Comparison of ENCODE assay signal across 8 cellular contexts in genomic region chr17:7887482-7888183, GRCh38. TPM values are rescaled to one million over a fixed set of nuclear protein-coding genes. Genes with fewer than 3 reads are reported as not detected.
DNase-seq lines count a peak whose midpoint lies in the region; ATAC-seq and TF ChIP-seq lines count a peak whose summit lies in the region.

No MANE protein-coding gene starts in this region.

- peak overlapping the region; percentile 72 for H3K4me3 ChIP-seq in H7 (ENCODE audit: insufficient read depth, low read depth, low read length)
- H3K4me3 ChIP-seq in right atrium auricular region = peak overlapping the region; percentile 17 to 87
- peak overlapping the region; percentile 81 for H3K4me3 ChIP-seq in psoas muscle
- peak overlapping the region; percentile 85 for H3K4me3 ChIP-seq in urinary bladder (ENCODE audit: low read depth, low read length)

- ATAC-seq in T-helper 17 cell (peak; percentile 76), psoas muscle (peak; percentile 77 to 83 (median 80))

- WGBS in psoas muscle, 3 donors = 0% methylated on average over 32 to 35 of the region's 35 CpGs
- WGBS in urinary bladder = under 1% methylated on average over 35 of the region's 35 CpGs

- DNase-seq in COR-L47 (lab: John Stamatoyannopoulos, UW) = peak; percentile 76
- peak; percentile 96 for DNase-seq in H7
- DNase-seq in NCI-H1436 treated with DMSO at 0.1 percent for 48 hours (lab: John Stamatoyannopoulos, UW) = peak; percentile 94
- peak; percentile 65 to 82 (median 76) for DNase-seq in T-helper 17 cell
- peak in 55 of 56 donors; percentile 30 to 91 (median 81) for DNase-seq in amygdala (lab: John Stamatoyannopoulos, UW)
- DNase-seq in right atrium auricular region (ENCODE audit: low spot score) = peak; percentile 91
- peak; percentile 90 to 92 for DNase-seq in psoas muscle

- H3K4me1 Mint-ChIP-seq in T-helper 17 cell = peaks cover 17% of the 10 kb centered on the region

- H3K9me3 ChIP-seq in T-helper 17 cell (ENCODE audit: control insufficient read depth, low read length, poor library complexity, severe bottlenecking) (no peaks in the 10 kb centered on the region), right atrium auricular region (no peaks in the 10 kb centered on the region), psoas muscle (no peaks in the 10 kb centered on the region)

- TF ChIP-seq CTCF in right atrium auricular region (IDR thresholded peaks at IDR 0.05) (no peak), psoas muscle (IDR thresholded peaks at IDR 0.05) (no peak)

- H3K36me3 ChIP-seq in H7 (replicated peaks; ENCODE audit: control insufficient read depth, insufficient read depth, low read length) (no peaks in the 10 kb centered on the region), right atrium auricular region (peaks cover 4% of the 10 kb centered on the region), psoas muscle (ENCODE audit: insufficient read depth in 1 of 2, low read depth in 1 of 2) (peaks cover 0 to 6% of the 10 kb centered on the region in 2 donors), urinary bladder (ENCODE audit: insufficient read depth) (peaks cover 3% of the 10 kb centered on the region)

- H3K27ac ChIP-seq in right atrium auricular region (peak overlapping the region; percentile 88 to 90), psoas muscle (peak overlapping the region; percentile 70), urinary bladder (ENCODE audit: low read depth) (peak overlapping the region; percentile 83)

- no peaks in the 10 kb centered on the region for H3K27me3 Mint-ChIP-seq in T-helper 17 cell

- peaks cover 17% of the 10 kb centered on the region for H3K27me3 ChIP-seq in H7 (ENCODE audit: control insufficient read depth, insufficient read depth, low read length)
- H3K27me3 ChIP-seq in right atrium auricular region = no peaks in the 10 kb centered on the region
- H3K27me3 ChIP-seq in psoas muscle (ENCODE audit: insufficient read depth in 3 of 3, low read length in 2 of 3) = peaks cover 0 to 30% (median 0%) of the 10 kb centered on the region in 3 donors

- H3K36me3 Mint-ChIP-seq in T-helper 17 cell (ENCODE audit: low read depth) = peaks cover 8% of the 10 kb centered on the region

- intact Hi-C loops in psoas muscle (cut with DNase I) = no loop called here

- H3K4me3 Mint-ChIP-seq in T-helper 17 cell = no peak overlapping the region

- peaks cover 0 to 47% of the 10 kb centered on the region in 2 donors for H3K4me1 ChIP-seq in right atrium auricular region
- H3K4me1 ChIP-seq in psoas muscle = peaks cover 46% of the 10 kb centered on the region
- H3K4me1 ChIP-seq in urinary bladder (ENCODE audit: insufficient read depth) = no peaks in the 10 kb centered on the region

- H3K27ac Mint-ChIP-seq in T-helper 17 cell = no peak overlapping the region

RNA-seq across cellular contexts. Expression of gene CHD3, which starts 1.0 kb away (rescaled TPM):
- total RNA-seq in H7 (2014; rRNA removed; shearing (Covaris generic)) = 30.1 TPM in 2 replicates
- 100 to 1,000 TPM; 219 TPM for total RNA-seq in T-helper 17 cell
- total RNA-seq in right atrium auricular region = 10 to 100 TPM; 17.6 to 44.7 TPM
- total RNA-seq in psoas muscle = 10 to 100 TPM in 1 of 4 donors, 1 to 10 TPM in 3; 5.8 to 13.1 (median 7.5) TPM
- 1 to 10 TPM; 3.3 to 6.9 (median 6.8) TPM for polyA plus RNA-seq in psoas muscle
- total RNA-seq in urinary bladder = 84.8 TPM
- polyA plus RNA-seq in urinary bladder = 109 TPM

RNA-seq across cellular contexts. Expression of gene RNF227, which starts 28.5 kb away (rescaled TPM):
- 0.17 and 2.0 TPM in 2 replicates for total RNA-seq in H7 (2014; rRNA removed; shearing (Covaris generic))
- total RNA-seq in T-helper 17 cell (1 to 10 TPM; 1.4 to 2.3 TPM), right atrium auricular region (1 to 10 TPM; 1.6 to 5.8 TPM), psoas muscle (1 to 10 TPM in 2 of 4 donors, under 1 TPM in 2; 0.62 to 2.6 (median 1.0) TPM), urinary bladder (4.2 TPM)
- polyA plus RNA-seq in psoas muscle (1 to 10 TPM; 1.5 to 2.4 (median 1.6) TPM), urinary bladder (3.8 TPM)

RNA-seq across cellular contexts. Expression of gene CYB5D1, which starts 29.8 kb away (rescaled TPM):
- total RNA-seq in H7 (2014; rRNA removed; shearing (Covaris generic)) = 10.2 and 10.3 TPM in 2 replicates
- 10 to 100 TPM in 1 of 2 donors, 1 to 10 TPM in 1; 9.3 to 14.9 TPM for total RNA-seq in T-helper 17 cell
- 1 to 10 TPM; 5.1 to 6.8 TPM for total RNA-seq in right atrium auricular region
- total RNA-seq in psoas muscle = 10 to 100 TPM in 2 of 4 donors, 1 to 10 TPM in 2; 9.9 to 11.9 (median 10.2) TPM
- 10 to 100 TPM in 2 of 3 donors, 1 to 10 TPM in 1; 7.1 to 31.7 (median 10.4) TPM for polyA plus RNA-seq in psoas muscle
- total RNA-seq in urinary bladder = 6.9 TPM
- 12.5 TPM for polyA plus RNA-seq in urinary bladder

RNA-seq across cellular contexts. Expression of gene NAA38, which starts 30.3 kb away (rescaled TPM):
- 59.0 and 81.9 TPM in 2 replicates for total RNA-seq in H7 (2014; rRNA removed; shearing (Covaris generic))
- total RNA-seq in T-helper 17 cell (10 to 100 TPM; 26.8 to 30.3 TPM), right atrium auricular region (10 to 100 TPM; 77.1 to 85.0 TPM), psoas muscle (10 to 100 TPM; 60.8 to 95.4 (median 73.3) TPM), urinary bladder (44.4 TPM)
- polyA plus RNA-seq in psoas muscle (100 to 1,000 TPM; 104 to 148 (median 109) TPM), urinary bladder (110 TPM)

RNA-seq across cellular contexts. Expression of gene TMEM88, which starts 32.8 kb away (rescaled TPM):
- total RNA-seq in H7 (2014; rRNA removed; shearing (Covaris generic)) = 7.2 and 27.0 TPM in 2 replicates
- total RNA-seq in T-helper 17 cell (10 to 100 TPM; 31.0 to 31.3 TPM), right atrium auricular region (10 to 100 TPM; 42.5 to 53.2 TPM), psoas muscle (10 to 100 TPM; 16.3 to 31.3 (median 19.0) TPM), urinary bladder (8.1 TPM)
- polyA plus RNA-seq in psoas muscle (10 to 100 TPM; 24.0 to 57.4 (median 42.6) TPM), urinary bladder (37.0 TPM)

Comparison
In these comparisons a context has a peak if more than half of its experiments do, and no peak if none do; other contexts are left out.
1. Peak in every context shown above with its lines: DNase-seq, ATAC-seq, H3K4me3 ChIP-seq and H3K27ac ChIP-seq.